In the genomic region with DNA sequence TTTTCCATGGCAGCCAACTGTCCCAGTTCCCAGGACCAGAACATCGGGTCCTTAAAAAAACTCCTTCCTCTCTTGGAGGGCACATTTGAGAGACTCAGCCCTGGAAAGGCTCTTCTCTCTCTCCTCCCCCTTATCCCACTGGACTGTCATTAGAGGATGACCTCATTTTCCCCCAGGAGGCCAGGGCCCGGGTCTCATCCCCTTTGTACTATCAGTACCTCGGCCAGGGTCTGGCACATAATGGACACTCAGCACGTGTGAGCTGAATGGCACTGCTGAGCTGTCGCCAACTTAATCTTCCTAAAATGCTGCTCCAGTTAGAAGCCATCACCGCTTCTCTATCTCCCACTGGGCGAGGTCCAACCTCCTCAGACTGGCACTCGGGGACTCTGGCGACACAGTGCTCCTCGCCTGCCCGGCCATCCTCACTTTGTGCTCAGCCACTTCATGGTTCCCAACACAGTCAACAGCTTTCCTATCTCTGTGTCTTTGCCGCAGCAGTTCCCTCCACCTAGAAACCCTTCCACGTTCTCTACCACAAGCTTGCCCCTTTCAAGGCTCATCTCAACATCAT, we compare ENCODE assay signal across 20 cellular contexts. TPM values are rescaled to one million over a fixed set of nuclear protein-coding genes. Genes with fewer than 3 reads are reported as not detected.
"Had no signal": no experiment of that assay in that cellular context is flagged by ENCODE, and none has a peak within 500 bp of the region (broad histone marks: within the 10 kb centered on the region; RNA-seq: fewer than 3 reads in every experiment).

No MANE protein-coding gene starts in this region.

- H3K27me3 ChIP-seq: adrenal gland, uterus had no signal

- H3K4me2 ChIP-seq: hepatocyte had no signal

- DNase-seq: activated B cell treated with CpG ODN at 0.5 μM for 24 hours; activated CD4-positive, alpha-beta memory T cell treated with anti-CD3 and anti-CD28 coated beads, Interleukin-2, amount 10 ng/mL, durations not matched to agents 7 days and 5 days; activated CD4-positive, alpha-beta T cell treated with anti-CD3 and anti-CD28 coated beads for 48 hours; activated naive CD4-positive, alpha-beta T cell treated with anti-CD3 and anti-CD28 coated beads, Interleukin-2, amount 50 U/mL, for 16 hours; activated T-cell treated with anti-CD3 and anti-CD28 coated beads, Interleukin-2, amount 50 U/mL, for 1 hour; adrenal gland; effector memory CD8-positive, alpha-beta T cell; natural killer cell; occipital lobe; stimulated activated naive CD8-positive, alpha-beta T cell treated with anti-CD3 and anti-CD28 coated beads, Interleukin-15, Interleukin-2, amounts not matched to agents 100 U/mL and 50 U/mL, for 24 hours; T-helper 9 cell; uterus had no signal

- H3K4me3 Mint-ChIP-seq: activated B cell treated with CpG ODN at 0.5 μM for 24 hours; activated CD4-positive, alpha-beta memory T cell treated with anti-CD3 and anti-CD28 coated beads, Interleukin-2, amount 10 ng/mL, durations not matched to agents 7 days and 5 days; effector memory CD8-positive, alpha-beta T cell; natural killer cell had no signal

- H3K27ac ChIP-seq: adrenal gland, cardiac muscle cell, hepatocyte, tibial nerve, uterus had no signal

- H3K36me3 Mint-ChIP-seq: natural killer cell had no signal

- H3K9me3 ChIP-seq: adrenal gland, tibial nerve, uterus had no signal

- H3K36me3 ChIP-seq: adrenal gland, cardiac muscle cell, tibial nerve, uterus had no signal

- H3K4me3 ChIP-seq: adrenal gland, cardiac muscle cell, hepatocyte, lung, skin epidermis, tibial nerve, uterus had no signal

- H3K27ac Mint-ChIP-seq: activated B cell treated with CpG ODN at 0.5 μM for 24 hours; activated CD4-positive, alpha-beta memory T cell treated with anti-CD3 and anti-CD28 coated beads, Interleukin-2, amount 10 ng/mL, durations not matched to agents 7 days and 5 days; activated T-helper 2 cell treated with anti-CD3 and anti-CD28 coated beads, Interferon-gamma antibody, Interleukin-2, Interleukin-4, amounts not matched to agents 10 μg/mL and 5 μg/mL and 100 μg/mL, durations not matched to agents 14 hours and 24 hours and 36 hours; effector memory CD8-positive, alpha-beta T cell; natural killer cell had no signal

- H3K9me3 Mint-ChIP-seq: activated B cell treated with CpG ODN at 0.5 μM for 24 hours; activated CD4-positive, alpha-beta memory T cell treated with anti-CD3 and anti-CD28 coated beads, Interleukin-2, amount 10 ng/mL, durations not matched to agents 7 days and 5 days; activated T-helper 2 cell treated with anti-CD3 and anti-CD28 coated beads, Interferon-gamma antibody, Interleukin-2, Interleukin-4, amounts not matched to agents 10 μg/mL and 5 μg/mL and 100 μg/mL, durations not matched to agents 14 hours and 24 hours and 36 hours; effector memory CD8-positive, alpha-beta T cell; natural killer cell had no signal

- H2AFZ ChIP-seq: hepatocyte had no signal

- ATAC-seq: effector memory CD8-positive, alpha-beta T cell; natural killer cell; stimulated activated naive CD8-positive, alpha-beta T cell treated with anti-CD3 and anti-CD28 coated beads, Interleukin-15, Interleukin-2, amounts not matched to agents 100 U/mL and 50 U/mL, for 24 hours had no signal

RNA-seq across cellular contexts. Expression of a gene that starts 3.6 kb away (rescaled TPM):
- total RNA-seq: dermis blood vessel endothelial cell, fibroblast of villous mesenchyme had no signal
- polyA plus RNA-seq: cardiac muscle cell had no signal
